In the genomic region with DNA sequence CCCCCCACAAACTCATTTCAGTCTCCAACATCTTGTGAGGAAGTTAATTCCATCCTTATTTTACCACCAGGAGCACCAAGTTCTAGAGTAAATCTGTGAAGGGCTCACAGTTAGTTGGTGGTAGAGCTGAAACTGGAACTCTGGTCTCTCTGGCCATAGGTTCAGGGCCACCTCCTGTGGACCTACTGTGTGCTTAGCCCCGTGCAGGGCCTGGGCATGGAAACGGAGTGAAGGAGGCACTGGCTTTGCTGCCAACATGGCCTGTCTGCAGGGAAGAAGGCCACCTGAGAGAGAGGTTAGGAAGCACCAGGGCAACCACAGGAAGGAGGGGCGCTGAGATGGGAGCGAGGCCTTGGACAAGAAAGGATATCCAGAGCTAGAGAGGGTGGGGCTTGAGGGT, we compare ENCODE assay signal across 24 cellular contexts. TPM values are rescaled to one million over a fixed set of nuclear protein-coding genes. Genes with fewer than 3 reads are reported as not detected.
DNase-seq lines count a peak whose midpoint lies in the region; ATAC-seq and TF ChIP-seq lines count a peak whose summit lies in the region.
"Had no signal": no experiment of that assay in that cellular context is flagged by ENCODE, and none has a peak within 500 bp of the region (broad histone marks: within the 10 kb centered on the region; RNA-seq: fewer than 3 reads in every experiment).

No MANE protein-coding gene starts in this region.

- H3K27me3 ChIP-seq in breast epithelium: no peaks in the 10 kb centered on the region
- H3K27me3 ChIP-seq in muscle layer of colon (ENCODE audit: control insufficient read depth in 1 of 2, insufficient read depth in 2 of 2, low read length in 2 of 2): no peaks in the 10 kb centered on the region
- H3K27me3 ChIP-seq in thoracic aorta (replicated peaks; ENCODE audit: insufficient read depth): no peaks in the 10 kb centered on the region
- H3K27me3 ChIP-seq: hepatocyte, left lung, testis had no signal

- H3K9me3 Mint-ChIP-seq in MCF 10A (ENCODE audit: unreplicated experiment): no peaks in the 10 kb centered on the region
- H3K9me3 Mint-ChIP-seq: activated T-cell treated with anti-CD3 and anti-CD28 coated beads, Interleukin-2, amount 50 U/mL, for 72 hours; central memory CD8-positive, alpha-beta T cell; naive thymus-derived CD8-positive, alpha-beta T cell had no signal

- no peak overlapping the region for H3K9ac ChIP-seq in muscle layer of colon (ENCODE audit: low read length)

- H3K4me3 ChIP-seq in breast epithelium: no peak overlapping the region
- H3K4me3 ChIP-seq in muscle layer of colon (ENCODE audit: low read depth in 1 of 2, low read length in 2 of 2): no peak overlapping the region
- H3K4me3 ChIP-seq in thoracic aorta: no peak overlapping the region
- H3K4me3 ChIP-seq: A549, hepatocyte, left lung, testis had no signal

- CTCF ChIA-PET in MCF 10A (lab: Yijun Ruan, JAX) (interaction anchor here (0.7 to 1.1 kb wide), 3 partner anchors 18 to 88 kb away, joined by 3 read pairs; no protein-coding TSS in a partner anchor), RWPE1 (lab: Yijun Ruan, JAX) (interaction anchor here (0.7 to 0.9 kb wide), 3 partner anchors 16 to 370 kb away, joined by 4 to 8 read pairs (median 4); no protein-coding TSS in a partner anchor)

- H3K27ac Mint-ChIP-seq in MCF 10A (ENCODE audit: low read depth, unreplicated experiment): peak overlapping the region; percentile 3
- H3K27ac Mint-ChIP-seq: activated T-cell treated with anti-CD3 and anti-CD28 coated beads, Interleukin-2, amount 50 U/mL, for 72 hours had no signal

- H3K36me3 ChIP-seq in breast epithelium: no peaks in the 10 kb centered on the region
- no peaks in the 10 kb centered on the region for H3K36me3 ChIP-seq in muscle layer of colon (ENCODE audit: insufficient read depth, low read length)
- H3K36me3 ChIP-seq in thoracic aorta: no peaks in the 10 kb centered on the region
- H3K36me3 ChIP-seq: left lung had no signal

- peaks cover 15% of the 10 kb centered on the region for H3K4me1 Mint-ChIP-seq in MCF 10A (ENCODE audit: insufficient read depth, unreplicated experiment)
- H3K4me1 Mint-ChIP-seq: central memory CD8-positive, alpha-beta T cell had no signal

- TF ChIP-seq CTCF in MCF 10A (IDR thresholded peaks at IDR 0.05; ENCODE audit: unreplicated experiment): no peak
- no peak for TF ChIP-seq CTCF in breast epithelium (IDR thresholded peaks at IDR 0.05)
- no peak for TF ChIP-seq CTCF in RWPE1 (conservative IDR thresholded peaks at IDR 0.05; ENCODE audit: low read depth)
- peak; percentile 2 for TF ChIP-seq CTCF in thoracic aorta (IDR thresholded peaks at IDR 0.05)

- BruUV-seq in MCF 10A (replicated peaks; lab: Mats Ljungman, UMichigan): no TSS peak

- H3K27me3 Mint-ChIP-seq in MCF 10A (ENCODE audit: insufficient read depth, unreplicated experiment): no peaks in the 10 kb centered on the region

- ATAC-seq in thoracic aorta (ENCODE audit: insufficient number of reproducible peaks, low FRiP score, low read depth): no peak
- ATAC-seq in HG03469 (IDR thresholded peaks at IDR 0.05; ENCODE audit: unreplicated experiment): no peak
- ATAC-seq: naive thymus-derived CD8-positive, alpha-beta T cell had no signal

- H3K9me3 ChIP-seq in breast epithelium (no peaks in the 10 kb centered on the region), muscle layer of colon (ENCODE audit: low read length) (no peaks in the 10 kb centered on the region), thoracic aorta (no peaks in the 10 kb centered on the region)
- H3K9me3 ChIP-seq: A549, left lung, testis had no signal

- H3K4me3 Mint-ChIP-seq in MCF 10A (ENCODE audit: unreplicated experiment): no peak overlapping the region
- H3K4me3 Mint-ChIP-seq: activated T-cell treated with anti-CD3 and anti-CD28 coated beads, Interleukin-2, amount 50 U/mL, for 72 hours; central memory CD8-positive, alpha-beta T cell had no signal

- no peaks in the 10 kb centered on the region for H3K4me1 ChIP-seq in breast epithelium
- peaks cover 69% of the 10 kb centered on the region for H3K4me1 ChIP-seq in muscle layer of colon (ENCODE audit: insufficient read depth, low read length)
- H3K4me1 ChIP-seq in thoracic aorta (ENCODE audit: control insufficient read depth in 1 of 2, low read depth in 2 of 2): peaks cover 7 to 39% of the 10 kb centered on the region in 2 donors

- no peaks in the 10 kb centered on the region for H3K36me3 Mint-ChIP-seq in MCF 10A (ENCODE audit: insufficient read depth, unreplicated experiment)
- H3K36me3 Mint-ChIP-seq: naive thymus-derived CD8-positive, alpha-beta T cell had no signal

- no peak for DNase-seq in MCF 10A (ENCODE audit: unreplicated experiment)
- DNase-seq in breast epithelium (ENCODE audit: low spot score in 2 of 2): no peak
- DNase-seq in RWPE1 (ENCODE audit: low spot score): no peak
- no peak for DNase-seq in thoracic aorta (ENCODE audit: low spot score)
- no peak for DNase-seq in SIG-M5 (lab: John Stamatoyannopoulos, UW)
- no peak for DNase-seq in caudate nucleus (lab: John Stamatoyannopoulos, UW)
- DNase-seq: activated CD4-positive, CD25-positive, alpha-beta regulatory T cell; activated naive CD4-positive, alpha-beta T cell treated with Interleukin-2 at 50 U/mL for 16 hours; activated T-cell treated with anti-CD3 and anti-CD28 coated beads, Interleukin-2, amount 50 U/mL, for 72 hours; AML-193; GOT3; NCI-H1092; NCI-H1694 treated with DMSO at 0.1 percent for 48 hours; NCI-H2227 treated with DMSO at 0.1 percent for 48 hours; stimulated activated naive CD4-positive, alpha-beta T cell treated with Interleukin-2 at 50 U/mL for 16 hours; T-helper 1 cell had no signal

- POLR2A ChIA-PET in MCF 10A (lab: Yijun Ruan, JAX): no interaction called here
- POLR2A ChIA-PET in RWPE1 (lab: Yijun Ruan, JAX; ENCODE audit: low non-redundant PET): no interaction called here

- H3K27ac ChIP-seq in breast epithelium: no peak overlapping the region
- H3K27ac ChIP-seq in RWPE1: peak overlapping the region; percentile 94
- peak overlapping the region; percentile 53 for H3K27ac ChIP-seq in muscle layer of colon (ENCODE audit: low read depth, low read length)
- no peak overlapping the region for H3K27ac ChIP-seq in thoracic aorta
- no peak overlapping the region for H3K27ac ChIP-seq in caudate nucleus (ENCODE audit: low read depth, low read length)
- H3K27ac ChIP-seq: left lung, testis had no signal

- intact Hi-C loops in MCF 10A (cut with micrococcal nuclease) (no loop called here), breast epithelium (cut with DNase I; ENCODE audit: low total_unique reads) (no loop called here)

- TF ChIP-seq POLR2A in breast epithelium (IDR thresholded peaks at IDR 0.05): no peak

RNA-seq across cellular contexts. Expression of gene DAB2IP, which starts 16.1 kb away (rescaled TPM):
- total RNA-seq in MCF 10A (2022): 15.5 and 17.0 TPM in 2 replicates
- 10 to 100 TPM; 16.0 to 56.0 (median 55.8) TPM for total RNA-seq in breast epithelium
- total RNA-seq in thoracic aorta: 100 to 1,000 TPM in 1 of 2 donors, 10 to 100 TPM in 1; 87.4 to 104 TPM
- total RNA-seq: naive thymus-derived CD8-positive, alpha-beta T cell had no signal

Comparison
In these comparisons a context has a peak if more than half of its experiments do, and no peak if none do; other contexts are left out.
1. H3K27ac ChIP-seq: peak in RWPE1 (single experiment) and muscle layer of colon (single experiment); none in breast epithelium (0 of 2), thoracic aorta (0 of 2) and caudate nucleus (single experiment).